ENCODE assay signal across 31 cellular contexts in genomic region chr2:230174466-230174865, GRCh38. TPM values are rescaled to one million over a fixed set of nuclear protein-coding genes. Genes with fewer than 3 reads are reported as not detected.
"Had no signal": no experiment of that assay in that cellular context is flagged by ENCODE, and none has a peak within 500 bp of the region (broad histone marks: within the 10 kb centered on the region; RNA-seq: fewer than 3 reads in every experiment).

No MANE protein-coding gene starts in this region.

- H3K27ac ChIP-seq: colonic mucosa, epithelial cell of prostate, foreskin keratinocyte, heart right ventricle, lower lobe of right lung, neutrophil, parathyroid adenoma, right atrium auricular region, testis, tibial artery had no signal

- ATAC-seq: esophagus mucosa; foreskin keratinocyte; heart right ventricle; left colon; left ventricle myocardium superior; lower lobe of right lung; natural killer cell treated with Interleukin-12 subunit alpha and Interleukin-12 subunit beta and Interleukin-15 and Interleukin-18, amount 100 ng/mL, for 72 hours; sciatic nerve; stimulated activated naive CD8-positive, alpha-beta T cell treated with anti-CD3 and anti-CD28 coated beads, Interleukin-15, Interleukin-2, amounts not matched to agents 100 U/mL and 50 U/mL, for 24 hours had no signal

- DNase-seq: colonic mucosa; effector CD8-positive, alpha-beta T cell; endodermal cell; foreskin keratinocyte; glutamatergic neuron; heart right ventricle; hippocampal formation; kidney glomerular epithelial cell; left colon; left ventricle myocardium superior; lower lobe of right lung; stimulated activated CD4-positive, alpha-beta T cell treated with anti-CD3 and anti-CD28 coated beads, Interleukin-12 subunit alpha, Interleukin-12 subunit beta, amount 100 ng/mL, for 4 hours; stimulated activated CD4-positive, alpha-beta T cell treated with anti-CD3 and anti-CD28 coated beads, Interleukin-1b, Interleukin-23, amount 100 ng/mL, for 48 hours; stimulated activated CD4-positive, alpha-beta T cell treated with anti-CD3 and anti-CD28 coated beads, Interleukin-4, amount 100 ng/mL, for 1 hour; stimulated activated CD8-positive, alpha-beta memory T cell treated with anti-CD3 and anti-CD28 coated beads, Interleukin-4, amount 100 ng/mL, for 48 hours; stimulated activated naive CD8-positive, alpha-beta T cell treated with anti-CD3 and anti-CD28 coated beads, Interleukin-15, Interleukin-2, amounts not matched to agents 100 U/mL and 50 U/mL, for 24 hours; substantia nigra; testis; tibial artery had no signal

- H3K36me3 ChIP-seq: colonic mucosa had no signal

- H3K4me3 Mint-ChIP-seq: dendritic cell treated with granulocyte-macrophage colony-stimulating factor and Interleukin-4, amounts not matched to agents 40 ng/mL and 50 ng/mL, for 4 days; endodermal cell; natural killer cell treated with Interleukin-12 subunit alpha and Interleukin-12 subunit beta and Interleukin-15 and Interleukin-18, amount 100 ng/mL, for 72 hours; neural crest cell; type B pancreatic cell had no signal

- H3K27me3 Mint-ChIP-seq: dendritic cell treated with granulocyte-macrophage colony-stimulating factor and Interleukin-4, amounts not matched to agents 40 ng/mL and 50 ng/mL, for 4 days; natural killer cell treated with Interleukin-12 subunit alpha and Interleukin-12 subunit beta and Interleukin-15 and Interleukin-18, amount 100 ng/mL, for 72 hours; progenitor cell of endocrine pancreas; type B pancreatic cell had no signal

- H3K4me3 ChIP-seq: colonic mucosa, heart right ventricle, lower lobe of right lung, right atrium auricular region, smooth muscle cell, testis, tibial artery had no signal

- H3K4me1 ChIP-seq: colonic mucosa, foreskin keratinocyte, parathyroid adenoma, right atrium auricular region, testis, tibial artery had no signal

- H3K27ac Mint-ChIP-seq: dendritic cell treated with granulocyte-macrophage colony-stimulating factor and Interleukin-4, amounts not matched to agents 40 ng/mL and 50 ng/mL, for 4 days; endodermal cell; natural killer cell treated with Interleukin-12 subunit alpha and Interleukin-12 subunit beta and Interleukin-15 and Interleukin-18, amount 100 ng/mL, for 72 hours; type B pancreatic cell had no signal

- H3K9me3 ChIP-seq: colonic mucosa, heart right ventricle, lower lobe of right lung, neutrophil, right atrium auricular region, testis, tibial artery had no signal

- H3K9me3 Mint-ChIP-seq: dendritic cell treated with granulocyte-macrophage colony-stimulating factor and Interleukin-4, amounts not matched to agents 40 ng/mL and 50 ng/mL, for 4 days; endodermal cell; natural killer cell treated with Interleukin-12 subunit alpha and Interleukin-12 subunit beta and Interleukin-15 and Interleukin-18, amount 100 ng/mL, for 72 hours; neural crest cell; type B pancreatic cell had no signal

- H3K27me3 ChIP-seq: colonic mucosa, foreskin keratinocyte, heart right ventricle, neutrophil, right atrium auricular region, testis, tibial artery had no signal

RNA-seq across cellular contexts. Expression of gene SP140, which starts 51.1 kb away (rescaled TPM):
- total RNA-seq: endodermal cell, neural crest cell had no signal
- polyA plus RNA-seq: smooth muscle cell had no signal
